Comparison of ENCODE assay signal across 26 cellular contexts in the genomic region with DNA sequence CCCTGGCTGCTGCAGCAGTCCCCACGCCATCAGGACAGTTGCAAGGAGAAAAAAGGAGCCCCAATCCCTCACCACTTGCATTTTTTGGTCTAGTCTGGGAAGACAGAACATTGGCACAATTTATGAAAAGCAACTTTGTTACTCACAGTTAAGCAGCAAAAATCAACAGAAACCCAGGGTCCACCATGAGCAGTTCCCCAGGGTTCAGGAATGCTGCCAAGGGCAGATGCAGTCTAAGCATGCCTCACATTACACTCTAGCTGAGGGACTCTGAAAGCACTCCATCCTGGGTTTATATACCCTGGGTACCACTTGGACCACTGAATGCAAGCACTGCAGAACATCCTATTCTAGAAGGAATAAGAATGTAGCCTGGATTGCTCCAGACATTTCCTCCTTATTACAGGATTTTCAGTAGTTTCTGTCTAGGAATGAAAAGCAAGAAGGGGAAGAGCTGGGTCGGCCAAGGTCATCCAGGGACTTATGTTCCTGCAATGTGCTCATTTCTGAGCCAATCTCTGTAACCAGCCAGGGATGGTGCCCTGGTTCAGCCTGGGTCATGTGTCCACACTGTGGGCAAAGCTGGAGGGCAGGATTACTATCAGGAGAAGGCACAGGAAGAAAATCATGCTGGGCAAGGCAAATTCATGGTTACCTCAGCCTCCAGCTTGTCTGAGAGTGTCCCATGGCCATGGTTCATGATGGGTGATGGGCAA. TPM values are rescaled to one million over a fixed set of nuclear protein-coding genes. Genes with fewer than 3 reads are reported as not detected.
A peak's percentile ranks its signal among the peaks of the same experiment; 100 is the strongest.
DNase-seq lines count a peak whose midpoint lies in the region; ATAC-seq, FAIRE-seq and TF ChIP-seq lines count a peak whose summit lies in the region.
"Had no signal": no experiment of that assay in that cellular context is flagged by ENCODE, and none has a peak within 500 bp of the region (broad histone marks: within the 10 kb centered on the region; RNA-seq: fewer than 3 reads in every experiment).

No MANE protein-coding gene starts in this region.

- ATAC-seq in left ventricle myocardium superior (peak; percentile 45), T-helper 17 cell (no peak), HG02840 (IDR thresholded peaks at IDR 0.05; ENCODE audit: low FRiP score, unreplicated experiment) (no peak), HG03460 (IDR thresholded peaks at IDR 0.05; ENCODE audit: unreplicated experiment) (no peak)
- ATAC-seq: SK-N-SH treated with all-trans-retinoic acid at 6 μM for 48 hours had no signal

- peak overlapping the region; percentile 8 for H3K27ac Mint-ChIP-seq in T-helper 17 cell
- H3K27ac Mint-ChIP-seq: activated naive CD4-positive, alpha-beta T cell treated with anti-CD3 and anti-CD28 coated beads, Interleukin-2, amount 10 ng/mL, durations not matched to agents 7 days and 5 days had no signal

- H3K4me1 ChIP-seq in right atrium auricular region, result no peaks in the 10 kb centered on the region
- H3K4me1 ChIP-seq: vagina had no signal

- H3K27ac ChIP-seq in right atrium auricular region, result no peak overlapping the region
- H3K27ac ChIP-seq: GM23248, left ventricle myocardium inferior, neutrophil, RWPE1, vagina had no signal

- H3K36me3 Mint-ChIP-seq in T-helper 17 cell (ENCODE audit: low read depth), result peaks cover 2% of the 10 kb centered on the region
- H3K36me3 Mint-ChIP-seq: activated naive CD4-positive, alpha-beta T cell treated with anti-CD3 and anti-CD28 coated beads, Interleukin-2, amount 10 ng/mL, durations not matched to agents 7 days and 5 days had no signal

- no peak overlapping the region for H3K4me3 Mint-ChIP-seq in T-helper 17 cell
- H3K4me3 Mint-ChIP-seq: activated naive CD4-positive, alpha-beta T cell treated with anti-CD3 and anti-CD28 coated beads, Interleukin-2, amount 10 ng/mL, durations not matched to agents 7 days and 5 days had no signal

- no peaks in the 10 kb centered on the region for H3K36me3 ChIP-seq in right atrium auricular region
- H3K36me3 ChIP-seq: left ventricle myocardium inferior, neutrophil, vagina had no signal

- H3K9me3 ChIP-seq in right atrium auricular region (no peaks in the 10 kb centered on the region), T-helper 17 cell (ENCODE audit: control insufficient read depth, low read length, poor library complexity, severe bottlenecking) (no peaks in the 10 kb centered on the region)
- H3K9me3 ChIP-seq: neutrophil, vagina had no signal

- H3K27me3 Mint-ChIP-seq in T-helper 17 cell, result peaks cover 51% of the 10 kb centered on the region

- intact Hi-C loops in left ventricle myocardium superior (cut with micrococcal nuclease), result no loop called here

- no peak overlapping the region for H3K4me3 ChIP-seq in right atrium auricular region
- H3K4me3 ChIP-seq: GM23248, left ventricle myocardium inferior, vagina had no signal

- no peaks in the 10 kb centered on the region for H3K4me1 Mint-ChIP-seq in T-helper 17 cell
- H3K4me1 Mint-ChIP-seq: activated naive CD4-positive, alpha-beta T cell treated with anti-CD3 and anti-CD28 coated beads, Interleukin-2, amount 10 ng/mL, durations not matched to agents 7 days and 5 days had no signal

- H3K27me3 ChIP-seq in right atrium auricular region, result no peaks in the 10 kb centered on the region
- H3K27me3 ChIP-seq: vagina had no signal

- DNase-seq in left ventricle myocardium superior (no peak), right atrium auricular region (ENCODE audit: low spot score) (no peak), T-helper 17 cell (no peak), iPS-NIHi7 (ENCODE audit: extremely low spot score) (peak; percentile 4), urothelium cell line (ENCODE audit: low spot score) (no peak), kidney tubule cell (ENCODE audit: low spot score) (no peak)
- DNase-seq: activated CD4-positive, CD25-positive, alpha-beta regulatory T cell; activated naive CD4-positive, alpha-beta T cell treated with anti-CD3 and anti-CD28 coated beads, Interleukin-2, amount 10 ng/mL, durations not matched to agents 7 days and 5 days; activated T-cell treated with anti-CD3 and anti-CD28 coated beads, Interleukin-2, amount 50 U/mL, for 48 hours; aorta; GDM1; GM23248; head of caudate nucleus; left ventricle myocardium inferior; NCI-H1092 treated with DMSO at 0.1 percent for 48 hours; NCI-H446 treated with DMSO at 0.1 percent for 48 hours; NK-92 treated with Interleukin-12 subunit alpha and Interleukin-12 subunit beta, amount 100 ng/mL, for 24 hours; stimulated activated CD8-positive, alpha-beta memory T cell treated with anti-CD3 and anti-CD28 coated beads, Interleukin-4, amount 100 ng/mL, for 48 hours; T1000 had no signal

- FAIRE-seq in urothelium cell line (lab: Jason Lieb, UNC), result peak; percentile 66
- FAIRE-seq: A204.1 had no signal

- TF ChIP-seq CTCF in right atrium auricular region (IDR thresholded peaks at IDR 0.05), result no peak

RNA-seq across cellular contexts. Expression of a gene that starts 19.5 kb away (rescaled TPM):
- total RNA-seq in left ventricle myocardium superior (0.40 TPM), right atrium auricular region (1 to 10 TPM; 3.1 to 8.9 TPM), T-helper 17 cell (1 to 10 TPM in 1 of 2 donors, under 1 TPM in 1; 0.57 to 1.3 TPM)
- total RNA-seq: GM23248, vagina had no signal
